ENCODE assay signal across 8 cellular contexts in genomic region chr19:14432817-14433453, GRCh38. TPM values are rescaled to one million over a fixed set of nuclear protein-coding genes. Genes with fewer than 3 reads are reported as not detected.
DNase-seq lines count a peak whose midpoint lies in the region; ATAC-seq and TF ChIP-seq lines count a peak whose summit lies in the region.

Gene PKN1, plus strand, starts transcription at chr19:14433306. Its CDS starts 216 bp downstream, at chr19:14433522.

- H3K4me1 Mint-ChIP-seq in stimulated activated memory B cell treated with anti-CD40 and anti-IgM and Interleukin-4, amounts not matched to agents 10 μg/mL and 1 μg/mL and 100 μg/mL, for 72 hours = peaks cover 42% of the 10 kb centered on the region

- H3K9me3 ChIP-seq in lung (ENCODE audit: control insufficient read depth in 2 of 2, insufficient read depth in 1 of 2, low read length in 1 of 2) = no peaks in the 10 kb centered on the region

- H3K27me3 ChIP-seq in lung (ENCODE audit: control insufficient read depth, insufficient read depth) = no peaks in the 10 kb centered on the region

- 3 to 7% methylated on average over 24 to 70 of the region's 70 CpGs for WGBS in lung, 2 donors

- peak; percentile 53 for ATAC-seq in GM18868 (IDR thresholded peaks at IDR 0.05; ENCODE audit: unreplicated experiment)
- peak; percentile 27 to 43 for ATAC-seq in activated CD4-positive, CD25-positive, alpha-beta regulatory T cell treated with anti-CD3 and anti-CD28 coated beads, Interleukin-2, amount 50 U/mL, for 24 hours
- no peak for ATAC-seq in lung (ENCODE audit: insufficient read depth, low FRiP score)
- ATAC-seq in stimulated activated memory B cell treated with anti-CD40 and anti-IgM and Interleukin-4, amounts not matched to agents 10 μg/mL and 1 μg/mL and 100 μg/mL, for 72 hours = peak; percentile 79
- ATAC-seq in GM21367 (IDR thresholded peaks at IDR 0.05; ENCODE audit: unreplicated experiment) = no peak

- H3K4me3 Mint-ChIP-seq in stimulated activated memory B cell treated with anti-CD40 and anti-IgM and Interleukin-4, amounts not matched to agents 10 μg/mL and 1 μg/mL and 100 μg/mL, for 72 hours = peak within 1 kb of the TSS; percentile 93

- TF ChIP-seq CTCF in lung (IDR thresholded peaks at IDR 0.05; ENCODE audit: control extremely low read depth, extremely low read depth) = no peak

- peak within 1 kb of the TSS; percentile 87 to 95 for H3K27ac ChIP-seq in lung (ENCODE audit: low read depth in 1 of 2, low read length in 1 of 2)

- H3K9me3 Mint-ChIP-seq in stimulated activated memory B cell treated with anti-CD40 and anti-IgM and Interleukin-4, amounts not matched to agents 10 μg/mL and 1 μg/mL and 100 μg/mL, for 72 hours = no peaks in the 10 kb centered on the region

- no peaks in the 10 kb centered on the region for H3K36me3 ChIP-seq in lung (ENCODE audit: control insufficient read depth in 2 of 2, insufficient read depth in 2 of 2, low read length in 2 of 2)

- H3K27me3 Mint-ChIP-seq in stimulated activated memory B cell treated with anti-CD40 and anti-IgM and Interleukin-4, amounts not matched to agents 10 μg/mL and 1 μg/mL and 100 μg/mL, for 72 hours = no peaks in the 10 kb centered on the region

- peak within 1 kb of the TSS; percentile 80 for H3K27ac Mint-ChIP-seq in stimulated activated memory B cell treated with anti-CD40 and anti-IgM and Interleukin-4, amounts not matched to agents 10 μg/mL and 1 μg/mL and 100 μg/mL, for 72 hours

- no peaks in the 10 kb centered on the region for H3K36me3 Mint-ChIP-seq in stimulated activated memory B cell treated with anti-CD40 and anti-IgM and Interleukin-4, amounts not matched to agents 10 μg/mL and 1 μg/mL and 100 μg/mL, for 72 hours

- H3K4me3 ChIP-seq in lung = peak within 1 kb of the TSS; percentile 82

- H3K4me1 ChIP-seq in lung (ENCODE audit: control insufficient read depth in 2 of 2, insufficient read depth in 2 of 2, low read length in 2 of 2) = peaks cover 0 to 7% of the 10 kb centered on the region in 2 donors

- peak; percentile 88 for DNase-seq in AG08396 (ENCODE audit: low spot score)
- DNase-seq in NAMALWA (ENCODE audit: low spot score) = peak; percentile 54
- peak; percentile 80 for DNase-seq in ecto neural progenitor cell (ENCODE audit: low spot score)
- DNase-seq in lung (ENCODE audit: low spot score) = no peak

RNA-seq across cellular contexts. Expression of gene PKN1, which starts in this region (rescaled TPM):
- 100 to 1,000 TPM in 1 of 2 donors, 10 to 100 TPM in 1; 84.3 to 197 TPM for total RNA-seq in lung
- polyA plus RNA-seq in lung = 100 to 1,000 TPM; 108 to 133 TPM

Comparison
In these comparisons a context has a peak if more than half of its experiments do, and no peak if none do; other contexts are left out.
1. ATAC-seq: peak in GM18868 (single experiment), activated CD4-positive, CD25-positive, alpha-beta regulatory T cell treated with anti-CD3 and anti-CD28 coated beads, Interleukin-2, amount 50 U/mL, for 24 hours (2 of 2) and stimulated activated memory B cell treated with anti-CD40 and anti-IgM and Interleukin-4, amounts not matched to agents 10 μg/mL and 1 μg/mL and 100 μg/mL, for 72 hours (single experiment); none in lung (single experiment) and GM21367 (single experiment).